Comparison of ENCODE assay signal across 2 cellular contexts in genomic region chr4:22500128-22500611, GRCh38.
A peak's percentile ranks its signal among the peaks of the same experiment; 100 is the strongest.
TF ChIP-seq lines count a peak whose summit lies in the region.

No MANE protein-coding gene starts in this region.

TF ChIP-seq in liver, 16 proteins besides CTCF, POLR2A, EP300 and RAD21:
- TF ChIP-seq RXRA (IDR thresholded peaks at IDR 0.05) (peak; percentile 64 to 80), YY1 (IDR thresholded peaks at IDR 0.05) (peak; percentile 24), FOXA2 (IDR thresholded peaks at IDR 0.05) (no peak), SP1 (IDR thresholded peaks at IDR 0.05) (peak; percentile 77), HNF4A (conservative IDR thresholded peaks at IDR 0.05) (peak in 1 of 2 donors; percentile 43)
- TF ChIP-seq, protein P1, sequence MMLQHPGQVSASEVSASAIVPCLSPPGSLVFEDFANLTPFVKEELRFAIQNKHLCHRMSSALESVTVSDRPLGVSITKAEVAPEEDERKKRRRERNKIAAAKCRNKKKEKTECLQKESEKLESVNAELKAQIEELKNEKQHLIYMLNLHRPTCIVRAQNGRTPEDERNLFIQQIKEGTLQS (IDR thresholded peaks at IDR 0.05): no peak
- TF ChIP-seq, protein P2, sequence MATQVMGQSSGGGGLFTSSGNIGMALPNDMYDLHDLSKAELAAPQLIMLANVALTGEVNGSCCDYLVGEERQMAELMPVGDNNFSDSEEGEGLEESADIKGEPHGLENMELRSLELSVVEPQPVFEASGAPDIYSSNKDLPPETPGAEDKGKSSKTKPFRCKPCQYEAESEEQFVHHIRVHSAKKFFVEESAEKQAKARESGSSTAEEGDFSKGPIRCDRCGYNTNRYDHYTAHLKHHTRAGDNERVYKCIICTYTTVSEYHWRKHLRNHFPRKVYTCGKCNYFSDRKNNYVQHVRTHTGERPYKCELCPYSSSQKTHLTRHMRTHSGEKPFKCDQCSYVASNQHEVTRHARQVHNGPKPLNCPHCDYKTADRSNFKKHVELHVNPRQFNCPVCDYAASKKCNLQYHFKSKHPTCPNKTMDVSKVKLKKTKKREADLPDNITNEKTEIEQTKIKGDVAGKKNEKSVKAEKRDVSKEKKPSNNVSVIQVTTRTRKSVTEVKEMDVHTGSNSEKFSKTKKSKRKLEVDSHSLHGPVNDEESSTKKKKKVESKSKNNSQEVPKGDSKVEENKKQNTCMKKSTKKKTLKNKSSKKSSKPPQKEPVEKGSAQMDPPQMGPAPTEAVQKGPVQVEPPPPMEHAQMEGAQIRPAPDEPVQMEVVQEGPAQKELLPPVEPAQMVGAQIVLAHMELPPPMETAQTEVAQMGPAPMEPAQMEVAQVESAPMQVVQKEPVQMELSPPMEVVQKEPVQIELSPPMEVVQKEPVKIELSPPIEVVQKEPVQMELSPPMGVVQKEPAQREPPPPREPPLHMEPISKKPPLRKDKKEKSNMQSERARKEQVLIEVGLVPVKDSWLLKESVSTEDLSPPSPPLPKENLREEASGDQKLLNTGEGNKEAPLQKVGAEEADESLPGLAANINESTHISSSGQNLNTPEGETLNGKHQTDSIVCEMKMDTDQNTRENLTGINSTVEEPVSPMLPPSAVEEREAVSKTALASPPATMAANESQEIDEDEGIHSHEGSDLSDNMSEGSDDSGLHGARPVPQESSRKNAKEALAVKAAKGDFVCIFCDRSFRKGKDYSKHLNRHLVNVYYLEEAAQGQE (IDR thresholded peaks at IDR 0.05): peak; percentile 29

TF ChIP-seq in HepG2, 621 proteins besides CTCF, POLR2A, EP300 and RAD21:
- TF ChIP-seq ZNF780A (CRISPR knock-in tag; IDR thresholded peaks at IDR 0.05): no peak
- no peak for TF ChIP-seq TBP (CRISPR knock-in tag; IDR thresholded peaks at IDR 0.05)
- TF ChIP-seq ZNF30 (CRISPR knock-in tag; IDR thresholded peaks at IDR 0.05): no peak
- no peak for TF ChIP-seq NCOA5 (CRISPR knock-in tag; IDR thresholded peaks at IDR 0.05)
- no peak for TF ChIP-seq RFXAP (CRISPR knock-in tag; IDR thresholded peaks at IDR 0.05; ENCODE audit: borderline replicate concordance)
- no peak for TF ChIP-seq ZNF432 (CRISPR knock-in tag; IDR thresholded peaks at IDR 0.05; ENCODE audit: borderline replicate concordance)
- TF ChIP-seq ZFY (CRISPR knock-in tag; IDR thresholded peaks at IDR 0.05): no peak
- TF ChIP-seq MYPOP (CRISPR knock-in tag; IDR thresholded peaks at IDR 0.05): no peak
- TF ChIP-seq ZNF576 (CRISPR knock-in tag; IDR thresholded peaks at IDR 0.05): no peak
- TF ChIP-seq, protein P3, sequence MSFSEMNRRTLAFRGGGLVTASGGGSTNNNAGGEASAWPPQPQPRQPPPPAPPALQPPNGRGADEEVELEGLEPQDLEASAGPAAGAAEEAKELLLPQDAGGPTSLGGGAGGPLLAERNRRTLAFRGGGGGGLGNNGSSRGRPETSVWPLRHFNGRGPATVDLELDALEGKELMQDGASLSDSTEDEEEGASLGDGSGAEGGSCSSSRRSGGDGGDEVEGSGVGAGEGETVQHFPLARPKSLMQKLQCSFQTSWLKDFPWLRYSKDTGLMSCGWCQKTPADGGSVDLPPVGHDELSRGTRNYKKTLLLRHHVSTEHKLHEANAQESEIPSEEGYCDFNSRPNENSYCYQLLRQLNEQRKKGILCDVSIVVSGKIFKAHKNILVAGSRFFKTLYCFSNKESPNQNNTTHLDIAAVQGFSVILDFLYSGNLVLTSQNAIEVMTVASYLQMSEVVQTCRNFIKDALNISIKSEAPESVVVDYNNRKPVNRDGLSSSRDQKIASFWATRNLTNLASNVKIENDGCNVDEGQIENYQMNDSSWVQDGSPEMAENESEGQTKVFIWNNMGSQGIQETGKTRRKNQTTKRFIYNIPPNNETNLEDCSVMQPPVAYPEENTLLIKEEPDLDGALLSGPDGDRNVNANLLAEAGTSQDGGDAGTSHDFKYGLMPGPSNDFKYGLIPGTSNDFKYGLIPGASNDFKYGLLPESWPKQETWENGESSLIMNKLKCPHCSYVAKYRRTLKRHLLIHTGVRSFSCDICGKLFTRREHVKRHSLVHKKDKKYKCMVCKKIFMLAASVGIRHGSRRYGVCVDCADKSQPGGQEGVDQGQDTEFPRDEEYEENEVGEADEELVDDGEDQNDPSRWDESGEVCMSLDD (CRISPR knock-in tag; IDR thresholded peaks at IDR 0.05; ENCODE audit: borderline replicate concordance): no peak
